ENCODE assay signal across 8 cellular contexts in genomic region chr5:133868946-133869674, GRCh38.
A peak's percentile ranks its signal among the peaks of the same experiment; 100 is the strongest.
DNase-seq lines count a peak whose midpoint lies in the region; ATAC-seq and TF ChIP-seq lines count a peak whose summit lies in the region.

No MANE protein-coding gene starts in this region.

- WGBS in lower leg skin, 2 donors = 17% methylated on average over 17 of the region's 17 CpGs

- H3K4me3 ChIP-seq in choroid plexus epithelial cell (ENCODE audit: low read depth, low read length) = no peak overlapping the region
- no peak overlapping the region for H3K4me3 ChIP-seq in lower leg skin (ENCODE audit: low read depth, poor library complexity, severe bottlenecking)

- ATAC-seq in GM19023 (IDR thresholded peaks at IDR 0.05; ENCODE audit: unreplicated experiment) = no peak

- peak; percentile 73 for TF ChIP-seq CTCF in GM12873 (IDR thresholded peaks at IDR 0.05; ENCODE audit: insufficient read depth, low read depth, low read length, missing control alignments)
- peak; percentile 92 for TF ChIP-seq CTCF in choroid plexus epithelial cell (conservative IDR thresholded peaks at IDR 0.05; ENCODE audit: low read depth, low read length)
- TF ChIP-seq CTCF in lower leg skin (IDR thresholded peaks at IDR 0.05) = no peak

- DNase-seq in 8988T (peak; percentile 56), NCI-H2107 treated with DMSO at 0.1 percent for 48 hours (lab: John Stamatoyannopoulos, UW; ENCODE audit: unreplicated experiment) (peak; percentile 36), choroid plexus epithelial cell (ENCODE audit: low read depth) (peak; percentile 88), lower leg skin (ENCODE audit: low spot score in 2 of 2) (peak; percentile 60 to 93)
- DNase-seq in activated CD4-positive, alpha-beta T cell treated with anti-CD3 and anti-CD28 coated beads for 4 hours = peak; percentile 67 to 70
- DNase-seq in stimulated activated CD4-positive, alpha-beta T cell treated with anti-CD3 and anti-CD28 coated beads, TNF-alpha, amount 100 ng/mL, for 48 hours (ENCODE audit: low read depth in 3 of 3) = peak; percentile 61 to 81 (median 64)

- intact Hi-C loops in lower leg skin (cut with DNase I; ENCODE audit: low total_unique reads) = loop anchor here (5.0 kb wide), 1 partner anchor 752 kb away; no protein-coding TSS in a partner anchor

- no peak for TF ChIP-seq POLR2A in lower leg skin (IDR thresholded peaks at IDR 0.05)

Comparison
In these comparisons a context has a peak if more than half of its experiments do, and no peak if none do; other contexts are left out.
1. DNase-seq: peak in every context shown above with its lines; median percentile 88 in choroid plexus epithelial cell; 76 in lower leg skin; 68 in activated CD4-positive, alpha-beta T cell treated with anti-CD3 and anti-CD28 coated beads for 4 hours; 64 in stimulated activated CD4-positive, alpha-beta T cell treated with anti-CD3 and anti-CD28 coated beads, TNF-alpha, amount 100 ng/mL, for 48 hours; 56 in 8988T; 36 in NCI-H2107 treated with DMSO at 0.1 percent for 48 hours.
2. CTCF ChIP-seq: peak in GM12873 (single experiment) and choroid plexus epithelial cell (single experiment); none in lower leg skin (0 of 3).